19 cellular contexts compared by ENCODE assay signal in the genomic region with DNA sequence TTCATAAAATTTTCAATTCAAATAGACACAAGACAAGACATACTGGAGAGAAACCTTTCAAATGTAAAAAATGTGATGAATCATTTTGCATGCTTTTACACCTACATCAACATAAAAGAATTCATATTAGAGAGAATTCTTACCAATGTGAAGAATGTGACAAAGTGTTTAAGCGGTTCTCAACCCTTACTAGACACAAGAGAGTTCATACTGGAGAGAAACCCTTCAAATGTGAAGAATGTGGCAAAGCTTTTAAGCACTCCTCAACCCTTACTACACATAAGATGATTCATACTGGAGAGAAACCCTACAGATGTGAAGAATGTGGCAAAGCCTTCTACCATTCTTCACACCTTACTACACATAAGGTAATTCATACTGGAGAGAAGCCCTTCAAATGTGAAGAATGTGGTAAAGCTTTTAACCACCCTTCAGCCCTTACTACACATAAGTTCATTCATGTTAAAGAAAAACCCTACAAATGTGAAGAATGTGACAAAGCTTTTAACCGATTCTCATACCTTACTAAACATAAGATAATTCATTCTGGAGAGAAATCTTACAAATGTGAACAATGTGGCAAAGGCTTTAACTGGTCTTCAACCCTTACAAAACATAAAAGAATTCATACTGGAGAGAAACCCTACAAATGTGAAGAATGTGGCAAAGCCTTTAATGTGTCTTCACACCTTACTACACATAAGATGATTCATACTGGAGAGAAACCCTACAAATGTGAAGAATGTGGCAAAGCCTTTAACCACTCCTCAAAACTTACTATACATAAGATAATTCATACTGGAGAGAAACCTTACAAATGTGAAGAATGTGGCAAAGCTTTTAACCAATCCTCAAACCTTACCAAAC. TPM values are rescaled to one million over a fixed set of nuclear protein-coding genes. Genes with fewer than 3 reads are reported as not detected.
DNase-seq lines count a peak whose midpoint lies in the region; ATAC-seq and TF ChIP-seq lines count a peak whose summit lies in the region.
"Had no signal": no experiment of that assay in that cellular context is flagged by ENCODE, and none has a peak within 500 bp of the region (broad histone marks: within the 10 kb centered on the region; RNA-seq: fewer than 3 reads in every experiment).

No MANE protein-coding gene starts in this region.

- peaks cover 0 to 4% of the 10 kb centered on the region in 2 experiments; a peak in 1 of 4 replicates for H3K9me3 ChIP-seq in HCT116 (ENCODE audit: control insufficient read depth in 1 of 2, insufficient read depth in 1 of 2, low read depth in 1 of 2, low read length in 2 of 2)
- H3K9me3 ChIP-seq in SJSA1 (replicated peaks), result 0 out of 2 replicates have a peak, but pooled peaks cover 4% of the 10 kb centered on the region
- no peaks in the 10 kb centered on the region for H3K9me3 ChIP-seq in smooth muscle cell (replicated peaks; ENCODE audit: low read depth)
- H3K9me3 ChIP-seq: testis had no signal

- H4K20me1 ChIP-seq in HCT116 (ENCODE audit: insufficient read depth) (no peaks in the 10 kb centered on the region), smooth muscle cell (ENCODE audit: low read depth) (no peaks in the 10 kb centered on the region)

- no peak for TF ChIP-seq CTCF in HCT116 (IDR thresholded peaks at IDR 0.05 in 2 of 3, conservative IDR thresholded peaks at IDR 0.05 in 1 of 3; ENCODE audit: borderline replicate concordance in 1 of 3, insufficient read depth in 1 of 3, low read depth in 2 of 3, low read length in 2 of 3)
- TF ChIP-seq CTCF in smooth muscle cell (IDR thresholded peaks at IDR 0.05; ENCODE audit: borderline replicate concordance, insufficient read depth, poor library complexity, severe bottlenecking), result no peak

- no peaks in the 10 kb centered on the region for H3K9me2 ChIP-seq in HCT116 (ENCODE audit: insufficient read depth)

- no peak for DNase-seq in HCT116 (ENCODE audit: low read depth, low spot score)
- peak in 1 of 2 experiments; percentile 19 for DNase-seq in SJSA1 (ENCODE audit: low read depth in 1 of 2, low spot score in 2 of 2)
- DNase-seq in glomerular visceral epithelial cell (ENCODE audit: extremely low spot score), result peak; percentile 63
- no peak for DNase-seq in smooth muscle cell (lab: John Stamatoyannopoulos, UW; ENCODE audit: unreplicated experiment)
- no peak for DNase-seq in GM19240 (ENCODE audit: insufficient read length, low spot score)
- DNase-seq in AG08396 (ENCODE audit: low spot score), result no peak
- DNase-seq: activated CD4-positive, alpha-beta T cell treated with anti-CD3 and anti-CD28 coated beads, Interleukin-2, amount 50 U/mL, for 4 hours; activated CD8-positive, alpha-beta memory T cell treated with anti-CD3 and anti-CD28 coated beads, Interleukin-2, amount 50 U/mL, for 4 hours; colonic mucosa; DMS79; effector memory CD8-positive, alpha-beta T cell; NCI-H69; posterior cingulate gyrus; testis had no signal

- H2AFZ ChIP-seq in HCT116 (ENCODE audit: low read depth, low read length, poor library complexity, severe bottlenecking) (no peak overlapping the region), smooth muscle cell (ENCODE audit: low read depth) (no peak overlapping the region)

- TF ChIP-seq POLR2A in HCT116 (IDR thresholded peaks at IDR 0.05; ENCODE audit: borderline replicate concordance, extremely low read depth, insufficient read depth, insufficient read length), result no peak

- H3K4me2 ChIP-seq in HCT116 (ENCODE audit: low read length) (no peak overlapping the region), smooth muscle cell (no peak overlapping the region)

- RAD21 ChIA-PET in HCT116 (lab: Charles Lee; ENCODE audit: low non-redundant PET in 1 of 2, low total read pairs in 2 of 2, uncharacterized antibody in 2 of 2, unreplicated experiment in 2 of 2), result no interaction called here

- H3K9ac ChIP-seq in HCT116 (ENCODE audit: low read length) (no peak overlapping the region), smooth muscle cell (ENCODE audit: low read depth) (no peak overlapping the region)

- H3K27me3 ChIP-seq in HCT116 (ENCODE audit: insufficient read depth, low read length) (no peaks in the 10 kb centered on the region), SJSA1 (replicated peaks) (no peaks in the 10 kb centered on the region), smooth muscle cell (ENCODE audit: low read depth) (no peaks in the 10 kb centered on the region)
- H3K27me3 ChIP-seq: colonic mucosa, testis had no signal

- H3F3A ChIP-seq in smooth muscle cell (ENCODE audit: low read depth), result no peaks in the 10 kb centered on the region

- H3K4me1 ChIP-seq in HCT116 (ENCODE audit: control insufficient read depth in 1 of 2, insufficient read depth in 2 of 2, low read length in 2 of 2), result no peaks in the 10 kb centered on the region; a peak in 1 of 4 replicates
- H3K4me1 ChIP-seq in SJSA1 (replicated peaks), result no peaks in the 10 kb centered on the region
- no peaks in the 10 kb centered on the region for H3K4me1 ChIP-seq in smooth muscle cell (ENCODE audit: low read depth)
- H3K4me1 ChIP-seq: colonic mucosa, testis had no signal

- TF ChIP-seq RAD21 in HCT116 (IDR thresholded peaks at IDR 0.05; ENCODE audit: low read depth), result no peak

- POLR2A ChIA-PET in HCT116 (lab: Charles Lee), result no interaction called here

- H3K79me2 ChIP-seq in HCT116 (ENCODE audit: insufficient read depth, low read length) (peaks cover 3% of the 10 kb centered on the region), smooth muscle cell (ENCODE audit: low read depth) (peaks cover 2% of the 10 kb centered on the region)

- H3K27ac ChIP-seq in HCT116 (ENCODE audit: low read depth, low read length) (no peak overlapping the region), SJSA1 (peak overlapping the region; percentile 39), smooth muscle cell (ENCODE audit: low read depth) (peak overlapping the region; percentile 53)
- H3K27ac ChIP-seq: colonic mucosa, RWPE1, testis, VCaP had no signal

- 78% methylated on average over 2 of the region's 2 CpGs for WGBS in smooth muscle cell (ENCODE audit: low lambda C conversion rate)

- TSS peak; percentile 31 for BruUV-seq in HCT116 (replicated peaks; lab: Mats Ljungman, UMichigan)

- ATAC-seq in HCT116, result no peak
- no peak for ATAC-seq in GM19023 (IDR thresholded peaks at IDR 0.05; ENCODE audit: unreplicated experiment)
- ATAC-seq: activated T-helper 17 cell treated with anti-CD3 and anti-CD28 coated beads, Interleukin-2, amount 50 U/mL, for 72 hours; effector memory CD8-positive, alpha-beta T cell; SK-N-SH treated with all-trans-retinoic acid at 6 μM for 48 hours had no signal

- H3K4me3 ChIP-seq in HCT116 (replicated peaks in 1 of 2; ENCODE audit: low read depth in 1 of 2, low read length in 2 of 2), result no peak overlapping the region
- no peak overlapping the region for H3K4me3 ChIP-seq in SJSA1
- H3K4me3 ChIP-seq in smooth muscle cell, result no peak overlapping the region
- H3K4me3 ChIP-seq: colonic mucosa, testis had no signal

- intact Hi-C loops in HCT116 (cut with micrococcal nuclease), result no loop called here

- H3K36me3 ChIP-seq in HCT116 (ENCODE audit: control insufficient read depth in 1 of 2, insufficient read depth in 2 of 2, low read length in 2 of 2) (peaks cover 15 to 27% of the 10 kb centered on the region in 2 experiments), SJSA1 (peaks cover 13% of the 10 kb centered on the region), smooth muscle cell (ENCODE audit: low read depth) (peaks cover 16% of the 10 kb centered on the region)
- H3K36me3 ChIP-seq: colonic mucosa had no signal

- CTCF ChIA-PET in HCT116 (lab: Charles Lee), result no interaction called here

TF ChIP-seq in HCT116, 20 proteins besides CTCF, POLR2A, EP300 and RAD21 (continues in another document):
- TF ChIP-seq, protein P1, sequence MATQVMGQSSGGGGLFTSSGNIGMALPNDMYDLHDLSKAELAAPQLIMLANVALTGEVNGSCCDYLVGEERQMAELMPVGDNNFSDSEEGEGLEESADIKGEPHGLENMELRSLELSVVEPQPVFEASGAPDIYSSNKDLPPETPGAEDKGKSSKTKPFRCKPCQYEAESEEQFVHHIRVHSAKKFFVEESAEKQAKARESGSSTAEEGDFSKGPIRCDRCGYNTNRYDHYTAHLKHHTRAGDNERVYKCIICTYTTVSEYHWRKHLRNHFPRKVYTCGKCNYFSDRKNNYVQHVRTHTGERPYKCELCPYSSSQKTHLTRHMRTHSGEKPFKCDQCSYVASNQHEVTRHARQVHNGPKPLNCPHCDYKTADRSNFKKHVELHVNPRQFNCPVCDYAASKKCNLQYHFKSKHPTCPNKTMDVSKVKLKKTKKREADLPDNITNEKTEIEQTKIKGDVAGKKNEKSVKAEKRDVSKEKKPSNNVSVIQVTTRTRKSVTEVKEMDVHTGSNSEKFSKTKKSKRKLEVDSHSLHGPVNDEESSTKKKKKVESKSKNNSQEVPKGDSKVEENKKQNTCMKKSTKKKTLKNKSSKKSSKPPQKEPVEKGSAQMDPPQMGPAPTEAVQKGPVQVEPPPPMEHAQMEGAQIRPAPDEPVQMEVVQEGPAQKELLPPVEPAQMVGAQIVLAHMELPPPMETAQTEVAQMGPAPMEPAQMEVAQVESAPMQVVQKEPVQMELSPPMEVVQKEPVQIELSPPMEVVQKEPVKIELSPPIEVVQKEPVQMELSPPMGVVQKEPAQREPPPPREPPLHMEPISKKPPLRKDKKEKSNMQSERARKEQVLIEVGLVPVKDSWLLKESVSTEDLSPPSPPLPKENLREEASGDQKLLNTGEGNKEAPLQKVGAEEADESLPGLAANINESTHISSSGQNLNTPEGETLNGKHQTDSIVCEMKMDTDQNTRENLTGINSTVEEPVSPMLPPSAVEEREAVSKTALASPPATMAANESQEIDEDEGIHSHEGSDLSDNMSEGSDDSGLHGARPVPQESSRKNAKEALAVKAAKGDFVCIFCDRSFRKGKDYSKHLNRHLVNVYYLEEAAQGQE (IDR thresholded peaks at IDR 0.05; ENCODE audit: low read depth), result no peak

RNA-seq across cellular contexts. Expression of gene ZNF431, which starts 24.6 kb away (rescaled TPM):
- total RNA-seq in HCT116 (2021; ENCODE audit: unreplicated experiment) (9.2 TPM), smooth muscle cell (13.9 and 14.7 TPM in 2 replicates)
- polyA plus RNA-seq in HCT116 (2012), result 6.2 and 6.3 TPM in 2 replicates
- total RNA-seq in SJSA1 (2014; rRNA removed; shearing (Covaris generic)), result 3.7 and 7.4 TPM in 2 replicates
- polyA plus RNA-seq in smooth muscle cell, result 5.2 and 9.2 TPM in 2 replicates

RNA-seq across cellular contexts. Expression of gene ZNF714, which starts 35.3 kb away (rescaled TPM):
- total RNA-seq in HCT116 (2021; ENCODE audit: unreplicated experiment) (20.0 TPM), smooth muscle cell (15.3 and 15.4 TPM in 2 replicates)
- polyA plus RNA-seq in HCT116 (2012), result 6.7 and 10.7 TPM in 2 replicates
- total RNA-seq in SJSA1 (2014; rRNA removed; shearing (Covaris generic)), result 14.4 and 25.8 TPM in 2 replicates
- polyA plus RNA-seq in smooth muscle cell, result 8.0 and 8.7 TPM in 2 replicates
